In the genomic region with DNA sequence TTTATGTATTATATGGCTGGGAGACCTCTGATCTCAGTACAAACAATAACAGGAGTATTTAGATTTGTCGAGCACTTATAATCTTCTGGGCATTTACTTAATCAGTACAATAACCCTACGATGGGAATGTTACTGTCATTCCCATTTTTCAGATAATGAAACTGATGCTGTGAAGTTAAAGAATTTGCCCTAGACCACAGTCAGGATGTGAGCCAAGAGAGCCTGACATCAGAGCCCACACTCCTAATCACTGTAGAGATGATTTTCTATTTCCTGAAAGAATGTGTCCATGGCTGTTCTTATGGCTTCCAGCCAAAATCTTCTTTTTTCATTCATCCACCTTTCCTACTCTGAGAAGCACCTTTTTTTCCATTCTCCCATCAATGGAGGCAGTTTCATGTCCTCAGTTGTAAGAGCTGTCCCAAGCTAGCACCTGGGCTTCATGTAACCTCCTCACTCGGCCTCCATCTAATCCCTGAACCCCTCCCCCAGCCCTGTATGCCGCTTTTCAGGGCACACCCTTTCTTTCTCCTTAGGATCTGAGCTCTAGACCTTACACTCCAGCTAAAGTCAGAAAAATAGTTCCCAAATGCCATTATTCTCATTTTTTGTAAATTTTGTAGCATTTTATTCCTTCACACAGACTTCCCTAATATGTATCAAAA, we compare ENCODE assay signal across 9 cellular contexts. TPM values are rescaled to one million over a fixed set of nuclear protein-coding genes. Genes with fewer than 3 reads are reported as not detected.
A peak's percentile ranks its signal among the peaks of the same experiment; 100 is the strongest.
DNase-seq lines count a peak whose midpoint lies in the region; ATAC-seq and TF ChIP-seq lines count a peak whose summit lies in the region.
"Had no signal": no experiment of that assay in that cellular context is flagged by ENCODE, and none has a peak within 500 bp of the region (broad histone marks: within the 10 kb centered on the region; RNA-seq: fewer than 3 reads in every experiment).

No MANE protein-coding gene starts in this region.

- H2AFZ ChIP-seq in osteoblast (ENCODE audit: low read length) = peak overlapping the region; percentile 86

- peak; percentile 17 for DNase-seq in MG63
- no peak for DNase-seq in osteoblast (ENCODE audit: insufficient read length, low spot score, missing footprints)
- DNase-seq in pons (ENCODE audit: low spot score) = no peak
- DNase-seq: NCI-H2171 treated with DMSO at 0.1 percent for 48 hours had no signal

- TF ChIP-seq CTCF in osteoblast (IDR thresholded peaks at IDR 0.05; ENCODE audit: extremely low read depth, low read depth, low read length) = no peak

- peak overlapping the region in 2 of 11 experiments; percentile 68 to 76; a peak in 4 of 22 replicates for H3K9ac ChIP-seq in BLaER1 treated with 17β-estradiol and CSF1 and Interleukin-3, amounts not matched to agents 10 nM and 100 nM
- peak overlapping the region in 1 of 2 donors; percentile 54 for H3K9ac ChIP-seq in duodenal mucosa (ENCODE audit: low read depth in 1 of 2, low read length in 2 of 2)

- H3K9me3 ChIP-seq in BLaER1 treated with 17β-estradiol and CSF1 and Interleukin-3, amounts not matched to agents 10 nM and 100 nM (replicated peaks in 1 of 11) = no peaks in the 10 kb centered on the region
- H3K9me3 ChIP-seq in MG63 (no peaks in the 10 kb centered on the region), duodenal mucosa (ENCODE audit: control insufficient read depth in 1 of 2, low read length in 2 of 2) (no peaks in the 10 kb centered on the region), osteoblast (ENCODE audit: low read depth, low read length) (no peaks in the 10 kb centered on the region)

- peak overlapping the region in 6 of 11 experiments; percentile 62 to 74 (median 66); a peak in 8 of 22 replicates for H3K27ac ChIP-seq in BLaER1 treated with 17β-estradiol and CSF1 and Interleukin-3, amounts not matched to agents 10 nM and 100 nM
- H3K27ac ChIP-seq in duodenal mucosa (ENCODE audit: low read depth, low read length) (peak overlapping the region; percentile 66), osteoblast (ENCODE audit: low read depth, low read length) (peak overlapping the region; percentile 78)

- peaks cover 0 to 17% (median 11%) of the 10 kb centered on the region in 10 experiments; a peak in 16 of 20 replicates for H3K4me1 ChIP-seq in BLaER1 treated with 17β-estradiol and CSF1 and Interleukin-3, amounts not matched to agents 10 nM and 100 nM
- H3K4me1 ChIP-seq in duodenal mucosa (ENCODE audit: control insufficient read depth in 1 of 2, insufficient read depth in 2 of 2, low read length in 2 of 2) (peaks cover 0 to 5% of the 10 kb centered on the region in 2 donors), osteoblast (ENCODE audit: insufficient read depth, low read length) (peaks cover 27% of the 10 kb centered on the region)

- H3K36me3 ChIP-seq in BLaER1 treated with 17β-estradiol and CSF1 and Interleukin-3, amounts not matched to agents 10 nM and 100 nM = no peaks in the 10 kb centered on the region
- H3K36me3 ChIP-seq in MG63 (peaks cover 14% of the 10 kb centered on the region), duodenal mucosa (ENCODE audit: control insufficient read depth in 1 of 2, insufficient read depth in 2 of 2, low read length in 2 of 2) (no peaks in the 10 kb centered on the region), osteoblast (ENCODE audit: insufficient read depth, low read length) (peaks cover 7% of the 10 kb centered on the region)

- no peaks in the 10 kb centered on the region for H3K79me2 ChIP-seq in osteoblast (ENCODE audit: insufficient read depth, low read length)

- H3K4me3 ChIP-seq in BLaER1 treated with 17β-estradiol and CSF1 and Interleukin-3, amounts not matched to agents 10 nM and 100 nM = peak overlapping the region in 2 of 10 experiments; percentile 27 to 51; a peak in 1 of 20 replicates
- H3K4me3 ChIP-seq in MG63 (peak overlapping the region; percentile 50), duodenal mucosa (ENCODE audit: low read depth in 1 of 2, low read length in 2 of 2) (peak overlapping the region; percentile 80 to 81), osteoblast (ENCODE audit: insufficient read depth, low read length) (peak overlapping the region; percentile 70)

- no peaks in the 10 kb centered on the region for H4K20me1 ChIP-seq in BLaER1 treated with 17β-estradiol and CSF1 and Interleukin-3, amounts not matched to agents 10 nM and 100 nM
- no peaks in the 10 kb centered on the region for H4K20me1 ChIP-seq in osteoblast (ENCODE audit: insufficient read depth, low read length)

- no peaks in the 10 kb centered on the region for H3K27me3 ChIP-seq in BLaER1 treated with 17β-estradiol and CSF1 and Interleukin-3, amounts not matched to agents 10 nM and 100 nM
- H3K27me3 ChIP-seq in MG63 (no peaks in the 10 kb centered on the region), duodenal mucosa (ENCODE audit: control insufficient read depth in 1 of 2, insufficient read depth in 2 of 2, low read length in 2 of 2) (no peaks in the 10 kb centered on the region), osteoblast (ENCODE audit: insufficient read depth, low read length) (no peaks in the 10 kb centered on the region)

- ATAC-seq in GM19467 (IDR thresholded peaks at IDR 0.05; ENCODE audit: unreplicated experiment) (no peak), GM18867 (IDR thresholded peaks at IDR 0.05; ENCODE audit: unreplicated experiment) (no peak), GM19351 (IDR thresholded peaks at IDR 0.05; ENCODE audit: unreplicated experiment) (no peak)

- peak overlapping the region; percentile 63 to 90 (median 69) for H3K4me2 ChIP-seq in BLaER1 treated with 17β-estradiol and CSF1 and Interleukin-3, amounts not matched to agents 10 nM and 100 nM
- peak overlapping the region; percentile 87 for H3K4me2 ChIP-seq in osteoblast (ENCODE audit: insufficient read depth, low read length)

RNA-seq across cellular contexts. Expression of gene CAV1, which starts 12.2 kb away (rescaled TPM):
- 287 and 342 TPM in 2 replicates for total RNA-seq in MG63 (2014; rRNA removed; shearing (Covaris generic); ENCODE audit: low replicate concordance)
- 291 and 337 TPM in 2 replicates for total RNA-seq in osteoblast

RNA-seq across cellular contexts. Expression of gene CAV2, which starts 13.1 kb away (rescaled TPM):
- total RNA-seq in MG63 (2014; rRNA removed; shearing (Covaris generic); ENCODE audit: low replicate concordance) = 55.9 and 58.1 TPM in 2 replicates
- 62.8 and 67.3 TPM in 2 replicates for total RNA-seq in osteoblast
